8 cellular contexts compared by ENCODE assay signal in genomic region chr9:100598641-100599145, GRCh38. TPM values are rescaled to one million over a fixed set of nuclear protein-coding genes. Genes with fewer than 3 reads are reported as not detected.
DNase-seq lines count a peak whose midpoint lies in the region; ATAC-seq lines count a peak whose summit lies in the region.

No MANE protein-coding gene starts in this region.

- H3K27me3 Mint-ChIP-seq in activated CD4-positive, alpha-beta memory T cell treated with anti-CD3 and anti-CD28 coated beads, Interleukin-2, amount 10 ng/mL, durations not matched to agents 7 days and 5 days, result peaks cover 15% of the 10 kb centered on the region

- CTCF ChIA-PET in activated CD4-positive, alpha-beta memory T cell treated with anti-CD3 and anti-CD28 coated beads, Interleukin-2, amount 10 ng/mL, durations not matched to agents 7 days and 5 days (lab: Charles Lee), result interaction anchor here (0.7 to 1.3 kb wide), 4 partner anchors 10 to 179 kb away, joined by 3 to 5 read pairs (median 3); partner anchors contain the start of gene TMEFF1

- no peak overlapping the region for H3K27ac Mint-ChIP-seq in activated CD4-positive, alpha-beta memory T cell treated with anti-CD3 and anti-CD28 coated beads, Interleukin-2, amount 10 ng/mL, durations not matched to agents 7 days and 5 days

- no peaks in the 10 kb centered on the region for H3K9me3 ChIP-seq in BLaER1

- peak; percentile 69 for ATAC-seq in HG03439 (IDR thresholded peaks at IDR 0.05; ENCODE audit: unreplicated experiment)

- no peaks in the 10 kb centered on the region for H4K20me1 ChIP-seq in BLaER1

- no peaks in the 10 kb centered on the region for H3K27me3 ChIP-seq in BLaER1

- H3K4me1 Mint-ChIP-seq in activated CD4-positive, alpha-beta memory T cell treated with anti-CD3 and anti-CD28 coated beads, Interleukin-2, amount 10 ng/mL, durations not matched to agents 7 days and 5 days, result peaks cover 20% of the 10 kb centered on the region

- H3K4me2 ChIP-seq in BLaER1, result peak overlapping the region; percentile 73

- peaks cover 16% of the 10 kb centered on the region for H3K4me1 ChIP-seq in BLaER1

- peak overlapping the region; percentile 73 for H3K9ac ChIP-seq in BLaER1

- H3K9me3 Mint-ChIP-seq in activated CD4-positive, alpha-beta memory T cell treated with anti-CD3 and anti-CD28 coated beads, Interleukin-2, amount 10 ng/mL, durations not matched to agents 7 days and 5 days, result no peaks in the 10 kb centered on the region

- H3K36me3 Mint-ChIP-seq in activated CD4-positive, alpha-beta memory T cell treated with anti-CD3 and anti-CD28 coated beads, Interleukin-2, amount 10 ng/mL, durations not matched to agents 7 days and 5 days (ENCODE audit: low read depth), result no peaks in the 10 kb centered on the region

- peak overlapping the region; percentile 73 for H3K4me3 Mint-ChIP-seq in activated CD4-positive, alpha-beta memory T cell treated with anti-CD3 and anti-CD28 coated beads, Interleukin-2, amount 10 ng/mL, durations not matched to agents 7 days and 5 days

- POLR2A ChIA-PET in activated CD4-positive, alpha-beta memory T cell treated with anti-CD3 and anti-CD28 coated beads, Interleukin-2, amount 10 ng/mL, durations not matched to agents 7 days and 5 days (lab: Charles Lee), result no interaction called here

- H3K27ac ChIP-seq in BLaER1, result peak overlapping the region; percentile 60; the same call in 1 of the 2 replicates

- no peaks in the 10 kb centered on the region for H3K36me3 ChIP-seq in BLaER1

- H3K4me3 ChIP-seq in BLaER1, result peak overlapping the region; percentile 70

- DNase-seq in GM19240 (ENCODE audit: insufficient read length, low spot score), result peak; percentile 13
- peak; percentile 61 for DNase-seq in NCI-H524 treated with DMSO at 0.1 percent for 48 hours (lab: John Stamatoyannopoulos, UW)
- DNase-seq in activated CD4-positive, alpha-beta memory T cell treated with anti-CD3 and anti-CD28 coated beads, Interleukin-2, amount 10 ng/mL, durations not matched to agents 7 days and 5 days, result peak; percentile 77
- peak; percentile 69 for DNase-seq in effector CD4-positive, alpha-beta T cell
- peak; percentile 81 to 84 for DNase-seq in lung microvascular endothelial cell (ENCODE audit: low read depth in 2 of 2)
- DNase-seq in stimulated activated CD4-positive, alpha-beta T cell treated with anti-CD3 and anti-CD28 coated beads, TNF-alpha, amount 100 ng/mL, for 48 hours (ENCODE audit: low read depth in 3 of 3), result peak; percentile 66 to 70 (median 67)

RNA-seq across cellular contexts. Expression of gene CAVIN4, which starts 20.8 kb away (rescaled TPM):
- total RNA-seq in activated CD4-positive, alpha-beta memory T cell treated with anti-CD3 and anti-CD28 coated beads, Interleukin-2, amount 10 ng/mL, durations not matched to agents 7 days and 5 days, result under 1 TPM; 0.15 to 0.18 TPM
- 1.8 and 2.0 TPM in 2 replicates for total RNA-seq in lung microvascular endothelial cell

Comparison
In these comparisons a context has a peak if more than half of its experiments do, and no peak if none do; other contexts are left out.
1. Peak in every context shown above with its lines: DNase-seq, ATAC-seq, H3K4me3 ChIP-seq and H3K27ac ChIP-seq.
2. DNase-seq: peak in every context shown above with its lines; median percentile 82 in lung microvascular endothelial cell; 77 in activated CD4-positive, alpha-beta memory T cell treated with anti-CD3 and anti-CD28 coated beads, Interleukin-2, amount 10 ng/mL, durations not matched to agents 7 days and 5 days; 69 in effector CD4-positive, alpha-beta T cell; 67 in stimulated activated CD4-positive, alpha-beta T cell treated with anti-CD3 and anti-CD28 coated beads, TNF-alpha, amount 100 ng/mL, for 48 hours; 61 in NCI-H524 treated with DMSO at 0.1 percent for 48 hours; 13 in GM19240.